ENCODE assay signal across 13 cellular contexts in genomic region chr18:36662000-36662399, GRCh38.
DNase-seq lines count a peak whose midpoint lies in the region; ATAC-seq, FAIRE-seq and TF ChIP-seq lines count a peak whose summit lies in the region.
"Had no signal": no experiment of that assay in that cellular context is flagged by ENCODE, and none has a peak within 500 bp of the region (broad histone marks: within the 10 kb centered on the region; RNA-seq: fewer than 3 reads in every experiment).

No MANE protein-coding gene starts in this region.

- POLR2A ChIA-PET in HepG2 (lab: Yijun Ruan, JAX) = no interaction called here

- 28% methylated on average over 4 of the region's 5 CpGs for WGBS in HepG2 (ENCODE audit: low lambda C conversion rate)
- 91% methylated on average over 3 of the region's 5 CpGs for WGBS in right lobe of liver (ENCODE audit: insufficient coverage, low coverage, low lambda C conversion rate, missing lambda C conversion rate)

- CTCF ChIA-PET in HepG2 (lab: Yijun Ruan, JAX; ENCODE audit: low intra/inter-chr PET ratio, low total read pairs) = no interaction called here

- H3K27me3 ChIP-seq in HepG2 (ENCODE audit: control insufficient read depth in 1 of 2, insufficient read depth in 2 of 2, low read length in 2 of 2) (peaks cover 2 to 5% of the 10 kb centered on the region in 2 experiments; a peak in 2 of 5 replicates), right lobe of liver (no peaks in the 10 kb centered on the region)
- H3K27me3 ChIP-seq: heart right ventricle had no signal

- DNase-seq in HepG2 (ENCODE audit: low spot score) = no peak
- no peak for DNase-seq in right lobe of liver
- DNase-seq in NCI-H460 (ENCODE audit: extremely low read depth, low read depth) = peak; percentile 4
- peak; percentile 30 for DNase-seq in fibroblast of pulmonary artery (ENCODE audit: low read depth)
- DNase-seq in H4 (ENCODE audit: low spot score) = no peak
- DNase-seq in glomerular visceral epithelial cell (ENCODE audit: extremely low spot score) = no peak
- DNase-seq: CD8-positive, alpha-beta T cell; heart right ventricle; posterior cingulate gyrus; stimulated activated CD8-positive, alpha-beta memory T cell treated with anti-CD3 and anti-CD28 coated beads, Interleukin-4, amount 100 ng/mL, for 48 hours had no signal

- BruUV-seq in HepG2 (replicated peaks; lab: Mats Ljungman, UMichigan) = no TSS peak

- H3K9ac ChIP-seq in HepG2 (ENCODE audit: insufficient read depth, low read depth, low read length) = no peak overlapping the region

- peak; percentile 51; the same call in 2 of the 3 replicates for ATAC-seq in HepG2
- ATAC-seq in right lobe of liver = no peak
- ATAC-seq in HG02970 (IDR thresholded peaks at IDR 0.05; ENCODE audit: low FRiP score, unreplicated experiment) = no peak
- no peak for ATAC-seq in GM21723 (IDR thresholded peaks at IDR 0.05; ENCODE audit: unreplicated experiment)
- ATAC-seq: CD8-positive, alpha-beta T cell had no signal

- TF ChIP-seq CTCF in HepG2 (CRISPR knock-in tag; IDR thresholded peaks at IDR 0.05) (peak; percentile 50), right lobe of liver (IDR thresholded peaks at IDR 0.05) (peak in 1 of 4 donors; percentile 9), fibroblast of pulmonary artery (IDR thresholded peaks at IDR 0.05; ENCODE audit: low read length, missing control alignments) (peak; percentile 12)

- no peak overlapping the region for H3K4me3 ChIP-seq in HepG2 (replicated peaks in 1 of 3; ENCODE audit: insufficient read depth in 1 of 3, low read depth in 2 of 3, low read length in 3 of 3)
- H3K4me3 ChIP-seq in right lobe of liver = no peak overlapping the region
- no peak overlapping the region for H3K4me3 ChIP-seq in fibroblast of pulmonary artery (replicated peaks; ENCODE audit: low read depth, low read length)
- H3K4me3 ChIP-seq: heart right ventricle had no signal

- H3K9me3 ChIP-seq in HepG2 (ENCODE audit: low read length) = no peaks in the 10 kb centered on the region
- no peaks in the 10 kb centered on the region for H3K9me3 ChIP-seq in right lobe of liver
- H3K9me3 ChIP-seq: heart right ventricle had no signal

- H3K4me1 ChIP-seq in HepG2 (ENCODE audit: insufficient read depth, low read length) (no peaks in the 10 kb centered on the region), right lobe of liver (no peaks in the 10 kb centered on the region)

- H3K27ac ChIP-seq in HepG2 (ENCODE audit: extremely low read length, insufficient read depth, low read length) (no peak overlapping the region), right lobe of liver (no peak overlapping the region)
- H3K27ac ChIP-seq: VCaP had no signal

- no peak for TF ChIP-seq EP300 in HepG2 (IDR thresholded peaks at IDR 0.05; ENCODE audit: low read depth in 2 of 2, low read length in 2 of 2)
- TF ChIP-seq EP300 in HepG2 (CRISPR knock-in tag; IDR thresholded peaks at IDR 0.05; ENCODE audit: borderline replicate concordance) = no peak

- no peaks in the 10 kb centered on the region for H3K79me2 ChIP-seq in HepG2 (ENCODE audit: insufficient read depth, low read length)

- no peaks in the 10 kb centered on the region for H4K20me1 ChIP-seq in HepG2 (ENCODE audit: insufficient read depth, low read length)

- H2AFZ ChIP-seq in HepG2 (ENCODE audit: low read length) = no peak overlapping the region

- FAIRE-seq in HepG2 (lab: Jason Lieb, UNC) = no peak

- intact Hi-C loops in HepG2 (cut with micrococcal nuclease; ENCODE audit: unreplicated experiment) (no loop called here), right lobe of liver (cut with DNase I) (no loop called here)

- H3K36me3 ChIP-seq in HepG2 (replicated peaks in 1 of 2; ENCODE audit: control insufficient read depth in 1 of 2, insufficient read depth in 2 of 2, low read length in 2 of 2) = no peaks in the 10 kb centered on the region
- no peaks in the 10 kb centered on the region for H3K36me3 ChIP-seq in right lobe of liver

- in situ Hi-C loops in HepG2 (cut with HindIII; ENCODE audit: extremely low pct_ligation_motif_present, low pct_unique_long_range_greater_than_20kb) = no loop called here

- no peak for TF ChIP-seq RAD21 in HepG2 (CRISPR knock-in tag; IDR thresholded peaks at IDR 0.05)

- no peak overlapping the region for H3K4me2 ChIP-seq in HepG2 (ENCODE audit: low read depth, low read length)

- TF ChIP-seq POLR2A in HepG2 (IDR thresholded peaks at IDR 0.05; ENCODE audit: insufficient read depth in 1 of 2, low read depth in 2 of 2, low read length in 2 of 2) (no peak), right lobe of liver (IDR thresholded peaks at IDR 0.05) (no peak)

TF ChIP-seq in HepG2, 621 proteins besides CTCF, POLR2A, EP300 and RAD21:
- no peak for TF ChIP-seq SIN3B (IDR thresholded peaks at IDR 0.05; ENCODE audit: low read length)
- TF ChIP-seq CHCHD3 (CRISPR knock-in tag; IDR thresholded peaks at IDR 0.05) = no peak
- TF ChIP-seq E2F2 (CRISPR knock-in tag; IDR thresholded peaks at IDR 0.05; ENCODE audit: borderline replicate concordance) = no peak
- no peak for TF ChIP-seq NKX3-1 (CRISPR knock-in tag; IDR thresholded peaks at IDR 0.05)
- no peak for TF ChIP-seq CSRNP2 (CRISPR knock-in tag; conservative IDR thresholded peaks at IDR 0.05; ENCODE audit: low read depth)
- peak; percentile 39; the same call in 1 of the 2 replicates for TF ChIP-seq STAG1 (CRISPR knock-in tag; IDR thresholded peaks at IDR 0.05)
TF ChIP-seq in HepG2: peak in this region for 1.

Comparison
In these comparisons a context has a peak if more than half of its experiments do, and no peak if none do; other contexts are left out.
1. DNase-seq: peak in NCI-H460 (single experiment) and fibroblast of pulmonary artery (single experiment); none in HepG2 (single experiment), right lobe of liver (0 of 3), H4 (single experiment) and glomerular visceral epithelial cell (single experiment).